8 cellular contexts compared by ENCODE assay signal in genomic region chr19:7294571-7295212, GRCh38. TPM values are rescaled to one million over a fixed set of nuclear protein-coding genes. Genes with fewer than 3 reads are reported as not detected.
DNase-seq lines count a peak whose midpoint lies in the region; ATAC-seq, FAIRE-seq and TF ChIP-seq lines count a peak whose summit lies in the region.

No MANE protein-coding gene starts in this region.

- H3K36me3 ChIP-seq in ACC112 (ENCODE audit: insufficient read depth, low read length) (no peaks in the 10 kb centered on the region), kidney (ENCODE audit: control insufficient read depth in 1 of 2, insufficient read depth in 2 of 2, low read length in 2 of 2) (no peaks in the 10 kb centered on the region), small intestine (ENCODE audit: control insufficient read depth in 2 of 2, insufficient read depth in 2 of 2, low read length in 2 of 2) (no peaks in the 10 kb centered on the region)

- H3K4me3 Mint-ChIP-seq in IgD-negative memory B cell, result peak overlapping the region; percentile 67 to 93 (median 78)

- peak; percentile 59 for TF ChIP-seq CTCF in kidney (IDR thresholded peaks at IDR 0.05; ENCODE audit: borderline replicate concordance, extremely low read depth, insufficient read depth)

- peak; percentile 46 for DNase-seq in GM12892 (ENCODE audit: insufficient read length)
- DNase-seq in RKO (ENCODE audit: low spot score), result peak; percentile 77
- DNase-seq in cerebellar cortex (ENCODE audit: low spot score), result peak; percentile 52
- peak; percentile 91 for DNase-seq in kidney
- peak; percentile 82 for DNase-seq in small intestine

- FAIRE-seq in GM12892 (lab: Jason Lieb, UNC), result no peak
- no peak for FAIRE-seq in kidney (lab: Jason Lieb, UNC)
- FAIRE-seq in small intestine (lab: Jason Lieb, UNC), result no peak

- no peaks in the 10 kb centered on the region for H3K79me2 ChIP-seq in ACC112 (ENCODE audit: control insufficient read depth, insufficient read depth, low read length, unreplicated experiment)

- peak overlapping the region; percentile 99 for H2AFZ ChIP-seq in ACC112 (ENCODE audit: low read length, unreplicated experiment)

- H3K9me3 ChIP-seq in kidney (ENCODE audit: control insufficient read depth in 1 of 2, low read length in 2 of 2), result no peaks in the 10 kb centered on the region
- H3K9me3 ChIP-seq in small intestine (ENCODE audit: control insufficient read depth, low read depth), result no peaks in the 10 kb centered on the region

- ATAC-seq in GM21619 (IDR thresholded peaks at IDR 0.05; ENCODE audit: unreplicated experiment), result no peak

- WGBS in small intestine, 3 donors, result 2 to 3% (median 3%) methylated on average over 40 of the region's 40 CpGs

- peak overlapping the region; percentile 46 to 55 for H3K9ac ChIP-seq in kidney (ENCODE audit: low read length in 2 of 2)

- TF ChIP-seq POLR2A in GM12892 (IDR thresholded peaks at IDR 0.05; ENCODE audit: low read depth, low read length), result peak; percentile 59

- intact Hi-C loops in kidney (cut with DNase I), result no loop called here

- no peaks in the 10 kb centered on the region for H3K9me3 Mint-ChIP-seq in IgD-negative memory B cell

- peaks cover 0 to 11% (median 9%) of the 10 kb centered on the region in 3 donors for H3K4me1 Mint-ChIP-seq in IgD-negative memory B cell

- H3K4me1 ChIP-seq in ACC112 (ENCODE audit: control insufficient read depth, insufficient read depth, low read length, unreplicated experiment) (peaks cover 3% of the 10 kb centered on the region), kidney (ENCODE audit: control insufficient read depth in 1 of 2, insufficient read depth in 1 of 2, low read depth in 1 of 2, low read length in 2 of 2) (peaks cover 11 to 15% of the 10 kb centered on the region in 2 donors), small intestine (ENCODE audit: control insufficient read depth in 2 of 2, insufficient read depth in 1 of 2, low read depth in 1 of 2, low read length in 1 of 2) (no peaks in the 10 kb centered on the region)

- peaks cover 29% of the 10 kb centered on the region for H3K27me3 Mint-ChIP-seq in IgD-negative memory B cell

- H3K36me3 Mint-ChIP-seq in IgD-negative memory B cell, result no peaks in the 10 kb centered on the region

- peak overlapping the region in 1 of 3 donors; percentile 39 for H3K27ac Mint-ChIP-seq in IgD-negative memory B cell

- peak overlapping the region; percentile 88 for H3K4me3 ChIP-seq in ACC112 (ENCODE audit: low read depth, low read length)
- H3K4me3 ChIP-seq in kidney (ENCODE audit: low read length in 2 of 2), result peak overlapping the region; percentile 68 to 75
- H3K4me3 ChIP-seq in small intestine (ENCODE audit: low read depth in 1 of 2, low read length in 2 of 2), result peak overlapping the region; percentile 50 to 83

- H3K27ac ChIP-seq in ACC112 (ENCODE audit: low read depth, low read length), result no peak overlapping the region
- peak overlapping the region; percentile 75 to 78 for H3K27ac ChIP-seq in kidney (ENCODE audit: low read depth in 2 of 2, low read length in 2 of 2)
- H3K27ac ChIP-seq in small intestine (ENCODE audit: low read depth in 1 of 2, low read length in 1 of 2), result peak overlapping the region in 1 of 2 donors; percentile 81

- H3K27me3 ChIP-seq in ACC112 (ENCODE audit: insufficient read depth, low read length) (no peaks in the 10 kb centered on the region), small intestine (ENCODE audit: control insufficient read depth in 2 of 2, insufficient read depth in 2 of 2, low read length in 2 of 2) (no peaks in the 10 kb centered on the region)

RNA-seq across cellular contexts. Expression of gene INSR, which starts 0.5 kb away (rescaled TPM):
- 22.0 TPM for polyA plus RNA-seq in GM12892 (2012; ENCODE audit: missing spikeins)
- polyA plus RNA-seq in IgD-negative memory B cell (0.53 TPM), kidney (ENCODE audit: insufficient read depth, low read depth, low replicate concordance) (15.5 TPM), small intestine (10 to 100 TPM; 10.6 to 18.6 (median 13.5) TPM)
- 50.4 TPM for total RNA-seq in kidney

RNA-seq across cellular contexts. Expression of gene ARHGEF18, which starts 54.0 kb away (rescaled TPM):
- polyA plus RNA-seq in GM12892 (2012; ENCODE audit: missing spikeins), result 3.8 TPM
- polyA plus RNA-seq in IgD-negative memory B cell (12.6 TPM), kidney (ENCODE audit: insufficient read depth, low read depth, low replicate concordance) (18.5 TPM), small intestine (10 to 100 TPM; 22.6 to 24.9 (median 23.0) TPM)
- total RNA-seq in kidney, result 42.6 TPM
